ENCODE assay signal across 10 cellular contexts in genomic region chr10:80473096-80473657, GRCh38. TPM values are rescaled to one million over a fixed set of nuclear protein-coding genes. Genes with fewer than 3 reads are reported as not detected.
DNase-seq lines count a peak whose midpoint lies in the region; FAIRE-seq and TF ChIP-seq lines count a peak whose summit lies in the region.
"Had no signal": no experiment of that assay in that cellular context is flagged by ENCODE, and none has a peak within 500 bp of the region (broad histone marks: within the 10 kb centered on the region; RNA-seq: fewer than 3 reads in every experiment).

No MANE protein-coding gene starts in this region.

- in situ Hi-C loops in GM13976 (cut with MboI; ENCODE audit: low sequenced_read_pairs, unreplicated experiment): no loop called here

- peaks cover 0 to 10% (median 3%) of the 10 kb centered on the region in 8 donors for H3K9me3 Mint-ChIP-seq in CD4-positive, alpha-beta memory T cell
- peaks cover 9% of the 10 kb centered on the region for H3K9me3 Mint-ChIP-seq in progenitor cell of endocrine pancreas (ENCODE audit: low read depth)

- peaks cover 28% of the 10 kb centered on the region for H3K36me3 ChIP-seq in CD4-positive, alpha-beta memory T cell (ENCODE audit: insufficient read depth, low read length)
- H3K36me3 ChIP-seq in OCI-LY7 (ENCODE audit: insufficient read depth, low read length): peaks cover 61% of the 10 kb centered on the region

- TF ChIP-seq POLR2A in H54 (IDR thresholded peaks at IDR 0.05; ENCODE audit: low read depth, low read length): no peak

- no peak for FAIRE-seq in H54 (lab: Jason Lieb, UNC)
- FAIRE-seq: frontal cortex had no signal

- no peak for TF ChIP-seq CTCF in OCI-LY7 (conservative IDR thresholded peaks at IDR 0.05; ENCODE audit: low read length)
- no peak for TF ChIP-seq CTCF in progenitor cell of endocrine pancreas (IDR thresholded peaks at IDR 0.05; ENCODE audit: unreplicated experiment)
- no peak for TF ChIP-seq CTCF in GM13976 (IDR thresholded peaks at IDR 0.05; ENCODE audit: borderline replicate concordance, control extremely low read depth, extremely low read depth, insufficient read depth, missing control alignments)

- H3K27ac ChIP-seq in CD4-positive, alpha-beta memory T cell (ENCODE audit: low read depth, low read length): peak overlapping the region; percentile 69
- H3K27ac ChIP-seq in OCI-LY7 (ENCODE audit: low read depth, low read length, poor library complexity, severe bottlenecking) (peak overlapping the region; percentile 86), cingulate gyrus (ENCODE audit: low read depth, low read length) (peak overlapping the region; percentile 47)

- no peaks in the 10 kb centered on the region for H4K20me1 ChIP-seq in OCI-LY7 (ENCODE audit: insufficient read depth, low read length)

- BruUV-seq in OCI-LY7 (replicated peaks; lab: Mats Ljungman, UMichigan): no TSS peak

- H3K36me3 Mint-ChIP-seq in CD4-positive, alpha-beta memory T cell: peaks cover 52 to 67% of the 10 kb centered on the region in 2 donors
- peaks cover 16% of the 10 kb centered on the region for H3K36me3 Mint-ChIP-seq in progenitor cell of endocrine pancreas (ENCODE audit: insufficient read depth)

- no peaks in the 10 kb centered on the region for H3K27me3 ChIP-seq in CD4-positive, alpha-beta memory T cell (ENCODE audit: insufficient read depth, low read length)

- peak overlapping the region in 1 of 2 donors; percentile 29 for H3K4me3 ChIP-seq in CD4-positive, alpha-beta memory T cell (ENCODE audit: low read length in 2 of 2)
- peak overlapping the region; percentile 44 for H3K4me3 ChIP-seq in OCI-LY7 (ENCODE audit: low read depth, low read length, poor library complexity, severe bottlenecking)

- POLR2A ChIA-PET in CD4-positive, alpha-beta memory T cell (lab: Charles Lee; ENCODE audit: partially characterized antibody): interaction anchor here (1.5 to 31.9 kb wide), 4 partner anchors 14 to 47 kb away, joined by 3 to 906 read pairs (median 656); partner anchors contain the start of gene TSPAN14
- POLR2A ChIA-PET in OCI-LY7 (lab: Charles Lee): interaction anchor here (1.4 to 3.1 kb wide), 6 partner anchors 8 to 19 kb away, joined by 3 to 19 read pairs (median 12); no protein-coding TSS in a partner anchor

- CTCF ChIA-PET in CD4-positive, alpha-beta memory T cell (lab: Charles Lee; ENCODE audit: partially characterized antibody): interaction anchor here (3.6 to 20.7 kb wide), 4 partner anchors 14 to 31 kb away, joined by 39 to 516 read pairs (median 156); no protein-coding TSS in a partner anchor
- CTCF ChIA-PET in OCI-LY7 (lab: Charles Lee; ENCODE audit: unreplicated experiment): interaction anchor here (0.5 to 1.7 kb wide), 2 partner anchors 32 to 214 kb away, joined by 3 to 9 read pairs; no protein-coding TSS in a partner anchor

- peaks cover 90% of the 10 kb centered on the region for H3K79me2 ChIP-seq in OCI-LY7 (ENCODE audit: insufficient read depth, low read depth, low read length)

- H3K27me3 Mint-ChIP-seq in CD4-positive, alpha-beta memory T cell: no peaks in the 10 kb centered on the region
- no peaks in the 10 kb centered on the region for H3K27me3 Mint-ChIP-seq in progenitor cell of endocrine pancreas

- peak overlapping the region; percentile 88 to 96 (median 94) for H3K27ac Mint-ChIP-seq in CD4-positive, alpha-beta memory T cell
- H3K27ac Mint-ChIP-seq in progenitor cell of endocrine pancreas: peak overlapping the region; percentile 5

- H3K4me3 Mint-ChIP-seq in CD4-positive, alpha-beta memory T cell: peak overlapping the region in 7 of 8 donors; percentile 66 to 97 (median 75)
- H3K4me3 Mint-ChIP-seq in progenitor cell of endocrine pancreas (ENCODE audit: low read depth): no peak overlapping the region

- peak overlapping the region; percentile 71 for H3K4me2 ChIP-seq in OCI-LY7 (ENCODE audit: low read length)

- H3K4me1 ChIP-seq in CD4-positive, alpha-beta memory T cell (ENCODE audit: insufficient read depth, low read length): peaks cover 100% of the 10 kb centered on the region
- H3K4me1 ChIP-seq in OCI-LY7 (ENCODE audit: insufficient read depth, low read length, poor library complexity, severe bottlenecking): peaks cover 75% of the 10 kb centered on the region

- peaks cover 67 to 94% (median 83%) of the 10 kb centered on the region in 4 donors for H3K4me1 Mint-ChIP-seq in CD4-positive, alpha-beta memory T cell
- H3K4me1 Mint-ChIP-seq in progenitor cell of endocrine pancreas (ENCODE audit: low read depth): peaks cover 34% of the 10 kb centered on the region

- H2AFZ ChIP-seq in OCI-LY7 (ENCODE audit: low read length): no peak overlapping the region

- DNase-seq in CD4-positive, alpha-beta memory T cell: no peak
- DNase-seq in OCI-LY7 (ENCODE audit: low spot score) (no peak), progenitor cell of endocrine pancreas (ENCODE audit: low spot score, unreplicated experiment) (no peak), NCI-H526 (lab: John Stamatoyannopoulos, UW) (no peak), GM13976 (ENCODE audit: low spot score) (no peak), H54 (ENCODE audit: insufficient read length, low spot score) (no peak)
- DNase-seq in activated CD4-positive, alpha-beta T cell treated with anti-CD3 and anti-CD28 coated beads for 4 hours: no peak
- DNase-seq: NCI-H748 treated with DMSO at 0.1 percent for 48 hours had no signal

- H3K9me2 ChIP-seq in OCI-LY7 (ENCODE audit: insufficient read depth, low read length): no peaks in the 10 kb centered on the region

- intact Hi-C loops in CD4-positive, alpha-beta memory T cell (cut with micrococcal nuclease): no loop called here
- intact Hi-C loops in OCI-LY7 (cut with micrococcal nuclease; ENCODE audit: unreplicated experiment): no loop called here

- no peaks in the 10 kb centered on the region for H3K9me3 ChIP-seq in CD4-positive, alpha-beta memory T cell (ENCODE audit: control insufficient read depth in 1 of 2, low read length in 2 of 2)
- no peaks in the 10 kb centered on the region for H3K9me3 ChIP-seq in OCI-LY7 (ENCODE audit: low read length)

RNA-seq across cellular contexts. Expression of gene TSPAN14, which starts 19.1 kb away (rescaled TPM):
- 100 to 1,000 TPM; 151 to 153 TPM for total RNA-seq in CD4-positive, alpha-beta memory T cell
- polyA plus RNA-seq in CD4-positive, alpha-beta memory T cell: 100 to 1,000 TPM; 148 to 246 TPM
- 15.5 and 17.0 TPM in 2 replicates for total RNA-seq in OCI-LY7 (2014; rRNA removed; shearing (Covaris generic))
- total RNA-seq in OCI-LY7 (2022) (33.4 and 33.6 TPM in 2 replicates), progenitor cell of endocrine pancreas (126 TPM in 2 replicates)
